14 cellular contexts compared by ENCODE assay signal in the genomic region with DNA sequence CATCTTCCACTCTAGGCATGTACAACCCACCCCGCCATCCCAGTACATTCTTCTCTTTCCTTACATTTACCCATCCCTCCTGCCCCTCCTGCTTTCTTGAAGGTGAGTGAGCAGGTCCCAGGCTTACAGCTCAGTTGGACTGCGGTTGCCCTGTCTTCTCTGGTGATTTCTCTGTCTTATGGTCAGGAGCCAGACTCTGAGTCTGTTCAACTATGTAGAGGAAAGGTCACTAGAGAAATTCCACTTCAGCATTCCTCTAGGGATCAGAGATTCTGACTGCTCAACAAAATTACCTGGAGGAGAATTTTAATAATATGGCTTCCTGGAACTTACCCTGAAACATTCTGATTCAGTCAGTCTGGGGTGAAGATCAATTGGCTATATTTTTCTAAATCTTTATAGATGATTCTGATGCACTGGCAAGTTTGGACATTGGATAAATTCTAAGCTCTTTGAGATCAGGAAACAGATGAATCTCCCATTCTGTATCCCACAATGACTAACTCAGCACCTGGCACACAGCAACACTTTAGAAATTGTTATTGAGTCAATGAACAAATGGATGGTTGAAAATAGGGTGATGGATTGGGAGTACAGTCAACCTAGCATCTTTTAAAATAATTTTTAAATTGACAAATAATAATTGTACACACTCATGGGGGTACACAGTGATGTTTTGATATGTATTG.
DNase-seq lines count a peak whose midpoint lies in the region; ATAC-seq, FAIRE-seq and TF ChIP-seq lines count a peak whose summit lies in the region.
"Had no signal": no experiment of that assay in that cellular context is flagged by ENCODE, and none has a peak within 500 bp of the region (broad histone marks: within the 10 kb centered on the region; RNA-seq: fewer than 3 reads in every experiment).

No MANE protein-coding gene starts in this region.

- intact Hi-C loops in natural killer cell (cut with micrococcal nuclease) (no loop called here), kidney (cut with DNase I) (no loop called here)

- peak; percentile 41 for DNase-seq in natural killer cell treated with Interleukin-12 subunit alpha and Interleukin-12 subunit beta and Interleukin-15 and Interleukin-18, amount 100 ng/mL, for 72 hours (ENCODE audit: low spot score)
- DNase-seq in natural killer cell (no peak), amniotic epithelial cell (ENCODE audit: low read depth) (peak; percentile 92), kidney (no peak), NCI-H510A treated with DMSO at 0.1 percent for 48 hours (lab: John Stamatoyannopoulos, UW) (no peak), DMS 273 (lab: John Stamatoyannopoulos, UW; ENCODE audit: unreplicated experiment) (no peak)
- DNase-seq: C1 segment of cervical spinal cord, dorsolateral prefrontal cortex, NCI-H446 treated with DMSO at 0.1 percent for 48 hours, occipital lobe, uterus had no signal

- FAIRE-seq in kidney (lab: Jason Lieb, UNC), result no peak
- FAIRE-seq: K562 had no signal

- H3K4me3 ChIP-seq in kidney (ENCODE audit: low read length in 2 of 2), result no peak overlapping the region
- H3K4me3 ChIP-seq: dorsolateral prefrontal cortex, K562, uterus had no signal

- peak overlapping the region in 1 of 2 donors; percentile 17 for H3K9ac ChIP-seq in kidney (ENCODE audit: low read length in 2 of 2)

- peaks cover 44 to 67% of the 10 kb centered on the region in 2 donors for H3K4me1 ChIP-seq in kidney (ENCODE audit: control insufficient read depth in 1 of 2, insufficient read depth in 1 of 2, low read depth in 1 of 2, low read length in 2 of 2)
- H3K4me1 ChIP-seq: uterus had no signal

- no peaks in the 10 kb centered on the region for H3K9me3 Mint-ChIP-seq in natural killer cell treated with Interleukin-12 subunit alpha and Interleukin-12 subunit beta and Interleukin-15 and Interleukin-18, amount 100 ng/mL, for 72 hours
- H3K9me3 Mint-ChIP-seq in natural killer cell, result no peaks in the 10 kb centered on the region

- peaks cover 81 to 90% of the 10 kb centered on the region in 2 donors for H3K4me1 Mint-ChIP-seq in natural killer cell treated with Interleukin-12 subunit alpha and Interleukin-12 subunit beta and Interleukin-15 and Interleukin-18, amount 100 ng/mL, for 72 hours (ENCODE audit: low read depth in 2 of 2)
- peaks cover 33 to 40% of the 10 kb centered on the region in 2 donors for H3K4me1 Mint-ChIP-seq in natural killer cell

- no peak for ATAC-seq in natural killer cell treated with Interleukin-12 subunit alpha and Interleukin-12 subunit beta and Interleukin-15 and Interleukin-18, amount 100 ng/mL, for 72 hours
- ATAC-seq in natural killer cell (no peak), HG02870 (IDR thresholded peaks at IDR 0.05; ENCODE audit: unreplicated experiment) (no peak), GM21367 (IDR thresholded peaks at IDR 0.05; ENCODE audit: unreplicated experiment) (no peak)
- ATAC-seq: K562 had no signal

- H3K36me3 Mint-ChIP-seq in natural killer cell treated with Interleukin-12 subunit alpha and Interleukin-12 subunit beta and Interleukin-15 and Interleukin-18, amount 100 ng/mL, for 72 hours, result no peaks in the 10 kb centered on the region
- no peaks in the 10 kb centered on the region for H3K36me3 Mint-ChIP-seq in natural killer cell

- peak overlapping the region; percentile 33 to 98 for H3K27ac ChIP-seq in kidney (ENCODE audit: low read depth in 2 of 2, low read length in 2 of 2)
- H3K27ac ChIP-seq: dorsolateral prefrontal cortex, uterus had no signal

- peak overlapping the region; percentile 99 to 100 for H3K27ac Mint-ChIP-seq in natural killer cell treated with Interleukin-12 subunit alpha and Interleukin-12 subunit beta and Interleukin-15 and Interleukin-18, amount 100 ng/mL, for 72 hours
- H3K27ac Mint-ChIP-seq in natural killer cell, result no peak overlapping the region

- H3K27me3 Mint-ChIP-seq in natural killer cell treated with Interleukin-12 subunit alpha and Interleukin-12 subunit beta and Interleukin-15 and Interleukin-18, amount 100 ng/mL, for 72 hours, result no peaks in the 10 kb centered on the region
- H3K27me3 Mint-ChIP-seq in natural killer cell (ENCODE audit: low read depth in 2 of 2), result peaks cover 21 to 27% of the 10 kb centered on the region in 2 donors

- H3K9me3 ChIP-seq in kidney (ENCODE audit: control insufficient read depth in 1 of 2, low read length in 2 of 2), result no peaks in the 10 kb centered on the region
- H3K9me3 ChIP-seq: uterus had no signal

- no peak for TF ChIP-seq CTCF in natural killer cell (IDR thresholded peaks at IDR 0.05)
- TF ChIP-seq CTCF in kidney (IDR thresholded peaks at IDR 0.05; ENCODE audit: borderline replicate concordance, extremely low read depth, insufficient read depth), result no peak

- H3K4me3 Mint-ChIP-seq in natural killer cell treated with Interleukin-12 subunit alpha and Interleukin-12 subunit beta and Interleukin-15 and Interleukin-18, amount 100 ng/mL, for 72 hours, result peak overlapping the region; percentile 32
- H3K4me3 Mint-ChIP-seq in natural killer cell, result no peak overlapping the region

- no peaks in the 10 kb centered on the region for H3K36me3 ChIP-seq in kidney (ENCODE audit: control insufficient read depth in 1 of 2, insufficient read depth in 2 of 2, low read length in 2 of 2)
- H3K36me3 ChIP-seq: uterus had no signal

Comparison
In these comparisons a context has a peak if more than half of its experiments do, and no peak if none do; other contexts are left out.
1. DNase-seq: peak in natural killer cell treated with Interleukin-12 subunit alpha and Interleukin-12 subunit beta and Interleukin-15 and Interleukin-18, amount 100 ng/mL, for 72 hours (single experiment) and amniotic epithelial cell (single experiment); none in natural killer cell (single experiment), kidney (single experiment), NCI-H510A treated with DMSO at 0.1 percent for 48 hours (single experiment) and DMS 273 (single experiment).
2. H3K27ac Mint-ChIP-seq: peak in natural killer cell treated with Interleukin-12 subunit alpha and Interleukin-12 subunit beta and Interleukin-15 and Interleukin-18, amount 100 ng/mL, for 72 hours (2 of 2); none in natural killer cell (0 of 2).